Comparison of ENCODE assay signal across 21 cellular contexts in the genomic region with DNA sequence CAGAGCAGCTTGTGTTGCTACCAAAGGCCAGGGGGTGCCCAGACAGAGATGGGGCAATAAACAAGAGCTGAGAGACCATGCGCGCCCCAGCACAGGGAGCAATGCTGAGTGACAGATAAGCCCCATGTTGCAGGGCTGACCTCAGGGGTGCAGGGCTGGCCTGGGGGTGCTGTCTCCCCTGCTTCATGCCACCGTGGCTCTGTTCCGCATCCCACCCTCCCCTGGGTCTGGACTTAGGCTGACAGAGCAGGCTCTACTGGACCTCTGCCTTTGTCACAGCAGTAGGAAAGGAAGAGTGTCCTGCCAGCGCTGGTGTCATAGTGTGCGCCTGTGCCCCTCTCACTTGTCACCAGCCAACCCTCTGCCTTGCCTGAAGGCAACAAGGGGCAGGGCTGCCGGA.
DNase-seq lines count a peak whose midpoint lies in the region; ATAC-seq and TF ChIP-seq lines count a peak whose summit lies in the region.
"Had no signal": no experiment of that assay in that cellular context is flagged by ENCODE, and none has a peak within 500 bp of the region (broad histone marks: within the 10 kb centered on the region; RNA-seq: fewer than 3 reads in every experiment).

No MANE protein-coding gene starts in this region.

- no peaks in the 10 kb centered on the region for H3K27me3 ChIP-seq in upper lobe of right lung

- POLR2A ChIA-PET in activated naive CD8-positive, alpha-beta T cell treated with anti-CD3 and anti-CD28 coated beads, Interleukin-2, amount 10 ng/mL, durations not matched to agents 7 days and 5 days (lab: Charles Lee): no interaction called here

- H3K27ac Mint-ChIP-seq in activated naive CD8-positive, alpha-beta T cell treated with anti-CD3 and anti-CD28 coated beads, Interleukin-2, amount 10 ng/mL, durations not matched to agents 7 days and 5 days: no peak overlapping the region
- no peak overlapping the region for H3K27ac Mint-ChIP-seq in activated naive CD8-positive, alpha-beta T cell treated with anti-CD3 and anti-CD28 coated beads for 36 hours
- H3K27ac Mint-ChIP-seq in osteocyte (ENCODE audit: unreplicated experiment): no peak overlapping the region
- H3K27ac Mint-ChIP-seq: CD8-positive, alpha-beta memory T cell had no signal

- intact Hi-C loops in upper lobe of right lung (cut with DNase I): no loop called here

- H3K4me1 ChIP-seq in upper lobe of right lung: no peaks in the 10 kb centered on the region

- H3K27me3 Mint-ChIP-seq in activated naive CD8-positive, alpha-beta T cell treated with anti-CD3 and anti-CD28 coated beads, Interleukin-2, amount 10 ng/mL, durations not matched to agents 7 days and 5 days: peaks cover 4% of the 10 kb centered on the region
- H3K27me3 Mint-ChIP-seq in activated naive CD8-positive, alpha-beta T cell treated with anti-CD3 and anti-CD28 coated beads for 36 hours: no peaks in the 10 kb centered on the region
- H3K27me3 Mint-ChIP-seq in osteocyte (ENCODE audit: unreplicated experiment): peaks cover 11% of the 10 kb centered on the region

- ATAC-seq in activated naive CD8-positive, alpha-beta T cell treated with anti-CD3 and anti-CD28 coated beads, Interleukin-2, amount 10 ng/mL, durations not matched to agents 7 days and 5 days (ENCODE audit: low read depth): no peak
- ATAC-seq in upper lobe of right lung (no peak), HG03045 (IDR thresholded peaks at IDR 0.05; ENCODE audit: unreplicated experiment) (no peak)
- ATAC-seq: HCT116 had no signal

- no peak overlapping the region for H3K4me3 ChIP-seq in coronary artery
- no peak overlapping the region for H3K4me3 ChIP-seq in upper lobe of right lung

- H3K4me1 Mint-ChIP-seq in activated naive CD8-positive, alpha-beta T cell treated with anti-CD3 and anti-CD28 coated beads, Interleukin-2, amount 10 ng/mL, durations not matched to agents 7 days and 5 days: no peaks in the 10 kb centered on the region
- H3K4me1 Mint-ChIP-seq in activated naive CD8-positive, alpha-beta T cell treated with anti-CD3 and anti-CD28 coated beads for 36 hours: no peaks in the 10 kb centered on the region
- no peaks in the 10 kb centered on the region for H3K4me1 Mint-ChIP-seq in osteocyte (ENCODE audit: unreplicated experiment)
- H3K4me1 Mint-ChIP-seq: CD8-positive, alpha-beta memory T cell had no signal

- no peaks in the 10 kb centered on the region for H3K9me3 ChIP-seq in upper lobe of right lung
- H3K9me3 ChIP-seq: SK-N-SH had no signal

- H3K27ac ChIP-seq in coronary artery: no peak overlapping the region
- H3K27ac ChIP-seq in upper lobe of right lung: no peak overlapping the region
- H3K27ac ChIP-seq: RWPE1 had no signal

- no peaks in the 10 kb centered on the region for H3K9me3 Mint-ChIP-seq in activated naive CD8-positive, alpha-beta T cell treated with anti-CD3 and anti-CD28 coated beads, Interleukin-2, amount 10 ng/mL, durations not matched to agents 7 days and 5 days
- no peaks in the 10 kb centered on the region for H3K9me3 Mint-ChIP-seq in activated naive CD8-positive, alpha-beta T cell treated with anti-CD3 and anti-CD28 coated beads for 36 hours
- no peaks in the 10 kb centered on the region for H3K9me3 Mint-ChIP-seq in osteocyte (ENCODE audit: unreplicated experiment)
- H3K9me3 Mint-ChIP-seq: CD8-positive, alpha-beta memory T cell had no signal

- H3K36me3 ChIP-seq in upper lobe of right lung: no peaks in the 10 kb centered on the region

- no peak overlapping the region for H3K4me3 Mint-ChIP-seq in activated naive CD8-positive, alpha-beta T cell treated with anti-CD3 and anti-CD28 coated beads, Interleukin-2, amount 10 ng/mL, durations not matched to agents 7 days and 5 days
- H3K4me3 Mint-ChIP-seq in activated naive CD8-positive, alpha-beta T cell treated with anti-CD3 and anti-CD28 coated beads for 36 hours: no peak overlapping the region
- no peak overlapping the region for H3K4me3 Mint-ChIP-seq in osteocyte (ENCODE audit: unreplicated experiment)

- no peak for TF ChIP-seq CTCF in coronary artery (IDR thresholded peaks at IDR 0.05)
- TF ChIP-seq CTCF in osteocyte (IDR thresholded peaks at IDR 0.05): no peak
- TF ChIP-seq CTCF in upper lobe of right lung (IDR thresholded peaks at IDR 0.05): no peak

- no peaks in the 10 kb centered on the region for H3K36me3 Mint-ChIP-seq in activated naive CD8-positive, alpha-beta T cell treated with anti-CD3 and anti-CD28 coated beads, Interleukin-2, amount 10 ng/mL, durations not matched to agents 7 days and 5 days
- H3K36me3 Mint-ChIP-seq in activated naive CD8-positive, alpha-beta T cell treated with anti-CD3 and anti-CD28 coated beads for 36 hours: no peaks in the 10 kb centered on the region
- H3K36me3 Mint-ChIP-seq in osteocyte (ENCODE audit: unreplicated experiment): no peaks in the 10 kb centered on the region

- DNase-seq in activated naive CD8-positive, alpha-beta T cell treated with anti-CD3 and anti-CD28 coated beads, Interleukin-2, amount 10 ng/mL, durations not matched to agents 7 days and 5 days: peak; percentile 10
- no peak for DNase-seq in activated naive CD8-positive, alpha-beta T cell treated with anti-CD3 and anti-CD28 coated beads for 36 hours
- peak; percentile 52 for DNase-seq in coronary artery (ENCODE audit: low spot score)
- DNase-seq in osteocyte (ENCODE audit: extremely low spot score, unreplicated experiment): peak; percentile 70
- DNase-seq in upper lobe of right lung: peak; percentile 45
- DNase-seq in HK-2 (ENCODE audit: unreplicated experiment): no peak
- DNase-seq: AML-193; C1 segment of cervical spinal cord; Calu3; CD8-positive, alpha-beta memory T cell; Kasumi-1; NCI-H1417; NCI-H1694 treated with DMSO at 0.1 percent for 48 hours; NCI-H2081 treated with DMSO at 0.1 percent for 48 hours; NCI-H446; NCI-H526 treated with DMSO at 0.1 percent for 48 hours; SIG-M5; SK-N-SH had no signal

Comparison
In these comparisons a context has a peak if more than half of its experiments do, and no peak if none do; other contexts are left out.
1. DNase-seq: peak in activated naive CD8-positive, alpha-beta T cell treated with anti-CD3 and anti-CD28 coated beads, Interleukin-2, amount 10 ng/mL, durations not matched to agents 7 days and 5 days (single experiment), coronary artery (single experiment), osteocyte (single experiment) and upper lobe of right lung (single experiment); none in activated naive CD8-positive, alpha-beta T cell treated with anti-CD3 and anti-CD28 coated beads for 36 hours (single experiment) and HK-2 (single experiment).